In genomic region chr10:73095479-73096021, GRCh38 we compare ENCODE assay signal across 8 cellular contexts. TPM values are rescaled to one million over a fixed set of nuclear protein-coding genes. Genes with fewer than 3 reads are reported as not detected.
DNase-seq lines count a peak whose midpoint lies in the region; ATAC-seq and TF ChIP-seq lines count a peak whose summit lies in the region.

No MANE protein-coding gene starts in this region.

- peaks cover 60% of the 10 kb centered on the region for H3K79me2 ChIP-seq in smooth muscle cell (ENCODE audit: low read depth)

- under 1% methylated on average over 10 of the region's 15 CpGs for WGBS in HUES64
- WGBS in smooth muscle cell (ENCODE audit: low lambda C conversion rate): 1% methylated on average over 15 of the region's 15 CpGs

- H3K36me3 ChIP-seq in Caco-2 (ENCODE audit: control insufficient read depth, insufficient read depth, low read length) (no peaks in the 10 kb centered on the region), HUES64 (ENCODE audit: insufficient read depth, low read length) (no peaks in the 10 kb centered on the region; the same call in 1 of the 2 replicates), breast epithelium (no peaks in the 10 kb centered on the region), smooth muscle cell (ENCODE audit: low read depth) (no peaks in the 10 kb centered on the region)

- peak overlapping the region; percentile 98 for H3K4me3 Mint-ChIP-seq in Caco-2 (ENCODE audit: unreplicated experiment)
- H3K4me3 Mint-ChIP-seq in T-helper 1 cell treated with Interleukin-12 subunit alpha and Interleukin-12 subunit beta and Interleukin-4 antibody, amounts not matched to agents 30 μg/mL and 1 μg/mL, for 36 hours: peak overlapping the region; percentile 95

- H3K4me2 ChIP-seq in smooth muscle cell: peak overlapping the region; percentile 90

- peaks cover 14% of the 10 kb centered on the region for H3K4me1 Mint-ChIP-seq in Caco-2 (ENCODE audit: low read depth, unreplicated experiment)
- H3K4me1 Mint-ChIP-seq in T-helper 1 cell treated with Interleukin-12 subunit alpha and Interleukin-12 subunit beta and Interleukin-4 antibody, amounts not matched to agents 30 μg/mL and 1 μg/mL, for 36 hours (ENCODE audit: low read depth): peaks cover 35% of the 10 kb centered on the region

- no peak for TF ChIP-seq POLR2A in breast epithelium (IDR thresholded peaks at IDR 0.05)

- POLR2A ChIA-PET in Caco-2 (lab: Charles Lee): interaction anchor here (0.5 to 2.3 kb wide), 14 partner anchors 15 to 851 kb away, joined by 3 to 43 read pairs (median 6); partner anchors contain the start of genes DNAJC9, ECD, FAM149B1 and MRPS16

- H3K27ac Mint-ChIP-seq in Caco-2 (ENCODE audit: unreplicated experiment): peak overlapping the region; percentile 96
- peak overlapping the region; percentile 95 for H3K27ac Mint-ChIP-seq in T-helper 1 cell treated with Interleukin-12 subunit alpha and Interleukin-12 subunit beta and Interleukin-4 antibody, amounts not matched to agents 30 μg/mL and 1 μg/mL, for 36 hours

- no peaks in the 10 kb centered on the region for H3K27me3 Mint-ChIP-seq in Caco-2 (ENCODE audit: insufficient read depth, unreplicated experiment)
- no peaks in the 10 kb centered on the region for H3K27me3 Mint-ChIP-seq in T-helper 1 cell treated with Interleukin-12 subunit alpha and Interleukin-12 subunit beta and Interleukin-4 antibody, amounts not matched to agents 30 μg/mL and 1 μg/mL, for 36 hours (ENCODE audit: low read depth)

- intact Hi-C loops in Caco-2 (cut with micrococcal nuclease; ENCODE audit: unreplicated experiment): loop anchor here (1.0 to 2.0 kb wide), 6 partner anchors 15 to 121 kb away; partner anchors contain the start of genes ECD, FAM149B1 and NUDT13
- intact Hi-C loops in breast epithelium (cut with DNase I; ENCODE audit: low total_unique reads): no loop called here

- CTCF ChIA-PET in Caco-2 (lab: Charles Lee): interaction anchor here (0.6 to 2.7 kb wide), 11 partner anchors 9 to 141 kb away, joined by 3 to 40 read pairs (median 5); partner anchors contain the start of genes ECD, FAM149B1, NUDT13 and PLA2G12B

- peaks cover 48% of the 10 kb centered on the region for H4K20me1 ChIP-seq in smooth muscle cell (ENCODE audit: low read depth)

- H3K27ac ChIP-seq in HUES64 (ENCODE audit: low read depth, low read length): peak overlapping the region; percentile 73
- H3K27ac ChIP-seq in breast epithelium: peak overlapping the region; percentile 95 to 96
- H3K27ac ChIP-seq in smooth muscle cell (ENCODE audit: low read depth): peak overlapping the region; percentile 97

- no peak for TF ChIP-seq CTCF in Caco-2 (IDR thresholded peaks at IDR 0.05; ENCODE audit: insufficient read depth in 1 of 2, low read depth in 1 of 2, low read length in 1 of 2, severe bottlenecking in 1 of 2, unreplicated experiment in 1 of 2)
- TF ChIP-seq CTCF in breast epithelium (IDR thresholded peaks at IDR 0.05): no peak
- no peak for TF ChIP-seq CTCF in smooth muscle cell (IDR thresholded peaks at IDR 0.05; ENCODE audit: borderline replicate concordance, insufficient read depth, poor library complexity, severe bottlenecking)

- ATAC-seq in HG02759 (IDR thresholded peaks at IDR 0.05; ENCODE audit: unreplicated experiment) (no peak), HG03097 (IDR thresholded peaks at IDR 0.05; ENCODE audit: low FRiP score, unreplicated experiment) (no peak)

- TSS peak; percentile 81 for BruUV-seq in Caco-2 (replicated peaks; lab: Mats Ljungman, UMichigan)

- H3K9me3 Mint-ChIP-seq in Caco-2 (ENCODE audit: unreplicated experiment): no peaks in the 10 kb centered on the region
- no peaks in the 10 kb centered on the region for H3K9me3 Mint-ChIP-seq in T-helper 1 cell treated with Interleukin-12 subunit alpha and Interleukin-12 subunit beta and Interleukin-4 antibody, amounts not matched to agents 30 μg/mL and 1 μg/mL, for 36 hours

- peak; percentile 69 to 74 for DNase-seq in Caco-2
- DNase-seq in breast epithelium (ENCODE audit: low spot score in 2 of 2): no peak
- DNase-seq in iPS-NIHi7 (ENCODE audit: extremely low spot score): peak; percentile 35
- DNase-seq in smooth muscle cell (lab: John Stamatoyannopoulos, UW; ENCODE audit: unreplicated experiment): no peak

- H3K36me3 Mint-ChIP-seq in Caco-2 (ENCODE audit: insufficient read depth, unreplicated experiment): peaks cover 29% of the 10 kb centered on the region
- H3K36me3 Mint-ChIP-seq in T-helper 1 cell treated with Interleukin-12 subunit alpha and Interleukin-12 subunit beta and Interleukin-4 antibody, amounts not matched to agents 30 μg/mL and 1 μg/mL, for 36 hours (ENCODE audit: low read depth): peaks cover 11% of the 10 kb centered on the region

- peak overlapping the region; percentile 35 for H2AFZ ChIP-seq in smooth muscle cell (ENCODE audit: low read depth)

- H3K9ac ChIP-seq in HUES64 (ENCODE audit: low read depth, low read length) (peak overlapping the region; percentile 95), smooth muscle cell (ENCODE audit: low read depth) (peak overlapping the region; percentile 93)

- H3K4me1 ChIP-seq in Caco-2: peaks cover 16% of the 10 kb centered on the region; the same call in 1 of the 2 replicates
- peaks cover 16% of the 10 kb centered on the region for H3K4me1 ChIP-seq in HUES64 (ENCODE audit: insufficient read depth, low read length)
- peaks cover 0 to 9% of the 10 kb centered on the region in 2 donors for H3K4me1 ChIP-seq in breast epithelium
- peaks cover 18% of the 10 kb centered on the region for H3K4me1 ChIP-seq in smooth muscle cell (ENCODE audit: low read depth)

- H3K4me3 ChIP-seq in Caco-2 (ENCODE audit: low read depth, low read length) (peak overlapping the region; percentile 70), HUES64 (ENCODE audit: low read length) (peak overlapping the region; percentile 82), breast epithelium (peak overlapping the region; percentile 66 to 83 (median 76)), smooth muscle cell (peak overlapping the region; percentile 77)

- H3K27me3 ChIP-seq in Caco-2 (replicated peaks; ENCODE audit: control insufficient read depth, insufficient read depth, low read length) (no peaks in the 10 kb centered on the region), HUES64 (ENCODE audit: insufficient read depth, low read length) (no peaks in the 10 kb centered on the region; the same call in 1 of the 2 replicates), breast epithelium (no peaks in the 10 kb centered on the region), smooth muscle cell (ENCODE audit: low read depth) (no peaks in the 10 kb centered on the region)

- H3F3A ChIP-seq in smooth muscle cell (ENCODE audit: low read depth): peaks cover 10% of the 10 kb centered on the region

- H3K9me3 ChIP-seq in Caco-2 (no peaks in the 10 kb centered on the region), HUES64 (ENCODE audit: insufficient read depth, low read depth, low read length) (no peaks in the 10 kb centered on the region), breast epithelium (no peaks in the 10 kb centered on the region), smooth muscle cell (replicated peaks; ENCODE audit: low read depth) (no peaks in the 10 kb centered on the region)

RNA-seq across cellular contexts. Expression of gene P4HA1, which starts 1.1 kb away (rescaled TPM):
- total RNA-seq in Caco-2 (2022) (44.3 and 46.5 TPM in 2 replicates), breast epithelium (10 to 100 TPM; 25.0 to 42.1 (median 34.1) TPM), smooth muscle cell (489 and 568 TPM in 2 replicates)
- polyA plus RNA-seq in HUES64 (2013, experiment 1 of 2): 17.7 TPM
- 32.3 TPM for polyA plus RNA-seq in HUES64 (2013, experiment 2 of 2)
- 366 and 467 TPM in 2 replicates for polyA plus RNA-seq in smooth muscle cell

RNA-seq across cellular contexts. Expression of gene NUDT13, which starts 14.7 kb away (rescaled TPM):
- total RNA-seq in Caco-2 (2022): 6.5 and 7.1 TPM in 2 replicates
- 1.2 TPM for polyA plus RNA-seq in HUES64 (2013, experiment 1 of 2)
- 1.3 TPM for polyA plus RNA-seq in HUES64 (2013, experiment 2 of 2)
- 1 to 10 TPM; 1.9 to 4.2 (median 2.6) TPM for total RNA-seq in breast epithelium
- 0.36 and 1.4 TPM in 2 replicates for total RNA-seq in smooth muscle cell
- 1.7 and 1.9 TPM in 2 replicates for polyA plus RNA-seq in smooth muscle cell

Comparison
In these comparisons a context has a peak if more than half of its experiments do, and no peak if none do; other contexts are left out.
1. DNase-seq: peak in Caco-2 (2 of 2) and iPS-NIHi7 (single experiment); none in breast epithelium (0 of 2) and smooth muscle cell (single experiment).
2. RNA of gene P4HA1, which starts 1.1 kb away (total RNA-seq): 489 to 568 TPM in smooth muscle cell; 44.3 to 46.5 TPM in Caco-2 and 25.0 to 42.1 TPM in breast epithelium; every median in the first group is over 10 times any median in the second.
3. Peak in every context shown above with its lines, with median percentiles within 50 percentile points of each other: H3K4me3 ChIP-seq and H3K27ac ChIP-seq.